8 cellular contexts compared by ENCODE assay signal in genomic region chr1:151991663-151992344, GRCh38. TPM values are rescaled to one million over a fixed set of nuclear protein-coding genes. Genes with fewer than 3 reads are reported as not detected.
DNase-seq lines count a peak whose midpoint lies in the region; ATAC-seq and TF ChIP-seq lines count a peak whose summit lies in the region.

No MANE protein-coding gene starts in this region.

- H3F3A ChIP-seq in DOHH2 (ENCODE audit: control insufficient read depth, insufficient read depth), result peaks cover 13% of the 10 kb centered on the region

- POLR2A ChIA-PET in T-cell (lab: Charles Lee), result interaction anchor here (0.5 to 0.7 kb wide), 2 partner anchors 46 to 1035 kb away, joined by 4 to 5 read pairs; no protein-coding TSS in a partner anchor

- peaks cover 78% of the 10 kb centered on the region for H3K4me1 ChIP-seq in DOHH2 (ENCODE audit: control insufficient read depth, low read length)
- peaks cover 22% of the 10 kb centered on the region for H3K4me1 ChIP-seq in prostate gland (replicated peaks)

- TF ChIP-seq POLR2A in prostate gland (IDR thresholded peaks at IDR 0.05), result no peak

- no peaks in the 10 kb centered on the region for H3K27me3 ChIP-seq in DOHH2 (ENCODE audit: control insufficient read depth, low read length)
- no peaks in the 10 kb centered on the region for H3K27me3 ChIP-seq in prostate gland (replicated peaks; ENCODE audit: insufficient read depth)

- CTCF ChIA-PET in T-cell (lab: Charles Lee), result interaction anchor here in 1 of 2 donors (1.3 kb wide), 1 partner anchor 9 kb away, joined by 3 read pairs; no protein-coding TSS in a partner anchor

- peaks cover 6% of the 10 kb centered on the region for H3K36me3 Mint-ChIP-seq in T-cell

- ATAC-seq in T-cell (replicated peaks in 1 of 4) (no peak), GM21619 (IDR thresholded peaks at IDR 0.05; ENCODE audit: unreplicated experiment) (no peak)

- peak overlapping the region; percentile 93 to 97 (median 96) for H3K4me3 Mint-ChIP-seq in T-cell

- no peaks in the 10 kb centered on the region for H3K9me2 ChIP-seq in DOHH2 (replicated peaks; ENCODE audit: control insufficient read depth, low read length)

- peaks cover 59 to 69% (median 63%) of the 10 kb centered on the region in 3 donors for H3K4me1 Mint-ChIP-seq in T-cell

- no peaks in the 10 kb centered on the region for H3K27me3 Mint-ChIP-seq in T-cell

- 0 out of 2 replicates have a peak, but pooled peaks cover 10% of the 10 kb centered on the region for H4K20me1 ChIP-seq in DOHH2 (ENCODE audit: control insufficient read depth, insufficient read depth, low read depth, low read length)

- H3K27ac ChIP-seq in DOHH2 (ENCODE audit: low read depth, low read length), result no peak overlapping the region
- H3K27ac ChIP-seq in prostate gland, result peak overlapping the region; percentile 75 to 81

- H3K27ac Mint-ChIP-seq in T-cell, result peak overlapping the region; percentile 96 to 97

- peaks cover 65% of the 10 kb centered on the region for H3K79me2 ChIP-seq in DOHH2 (ENCODE audit: control insufficient read depth, low read length)

- TF ChIP-seq CTCF in DOHH2 (IDR thresholded peaks at IDR 0.05; ENCODE audit: low read depth, low read length, poor library complexity, severe bottlenecking) (no peak), fibroblast of the aortic adventitia (IDR thresholded peaks at IDR 0.05; ENCODE audit: insufficient read depth, low read length) (no peak), prostate gland (IDR thresholded peaks at IDR 0.05) (no peak)

- H3K36me3 ChIP-seq in DOHH2 (ENCODE audit: control insufficient read depth, low read length), result peaks cover 15% of the 10 kb centered on the region
- no peaks in the 10 kb centered on the region for H3K36me3 ChIP-seq in prostate gland

- no peaks in the 10 kb centered on the region for H3K9me3 Mint-ChIP-seq in T-cell

- WGBS in prostate gland, result 44% methylated on average over 7 of the region's 7 CpGs

- H3K4me3 ChIP-seq in DOHH2 (ENCODE audit: low read length) (peak overlapping the region; percentile 91), fibroblast of the aortic adventitia (ENCODE audit: low read depth, low read length) (peak overlapping the region; percentile 79), prostate gland (peak overlapping the region in 1 of 2 donors; percentile 80)

- intact Hi-C loops in prostate gland (cut with DNase I), result no loop called here

- no peaks in the 10 kb centered on the region for H3K9me3 ChIP-seq in DOHH2 (ENCODE audit: control insufficient read depth, insufficient read depth, low read length)
- no peaks in the 10 kb centered on the region for H3K9me3 ChIP-seq in prostate gland

- DNase-seq in T-cell, result no peak
- DNase-seq in fibroblast of the aortic adventitia (ENCODE audit: low read depth), result no peak
- DNase-seq in prostate gland (ENCODE audit: low spot score), result no peak
- no peak for DNase-seq in 8988T
- DNase-seq in NCI-H187 treated with DMSO at 0.1 percent for 48 hours (lab: John Stamatoyannopoulos, UW), result no peak
- DNase-seq in NCI-H2227 treated with DMSO at 0.1 percent for 48 hours (lab: John Stamatoyannopoulos, UW), result no peak

- peak overlapping the region; percentile 85 for H3K4me2 ChIP-seq in DOHH2 (ENCODE audit: low read length)

RNA-seq across cellular contexts. Expression of gene S100A10, which starts 1.9 kb away (rescaled TPM):
- 100 to 1,000 TPM; 157 to 277 (median 264) TPM for total RNA-seq in T-cell
- total RNA-seq in fibroblast of the aortic adventitia (ENCODE audit: low replicate concordance), result 271 and 340 TPM in 2 replicates
- 10 to 100 TPM; 61.7 to 72.1 TPM for total RNA-seq in prostate gland

RNA-seq across cellular contexts. Expression of gene S100A11, which starts 45.0 kb away (rescaled TPM):
- total RNA-seq in T-cell (100 to 1,000 TPM in 3 of 5 donors, 10 to 100 TPM in 2; 37.3 to 254 (median 195) TPM), fibroblast of the aortic adventitia (ENCODE audit: low replicate concordance) (28.9 and 381 TPM in 2 replicates), prostate gland (100 to 1,000 TPM; 253 to 351 TPM)
